ENCODE assay signal across 31 cellular contexts in genomic region chr1:119353851-119354250, GRCh38. TPM values are rescaled to one million over a fixed set of nuclear protein-coding genes. Genes with fewer than 3 reads are reported as not detected.
"Had no signal": no experiment of that assay in that cellular context is flagged by ENCODE, and none has a peak within 500 bp of the region (broad histone marks: within the 10 kb centered on the region; RNA-seq: fewer than 3 reads in every experiment).

No MANE protein-coding gene starts in this region.

- H3K9me3 ChIP-seq: ascending aorta, heart right ventricle had no signal

- H3K27ac ChIP-seq: ascending aorta, breast epithelium, cardiac muscle cell, coronary artery, dorsolateral prefrontal cortex, heart right ventricle, hepatocyte had no signal

- H3K4me2 ChIP-seq: hepatocyte had no signal

- H3K4me1 ChIP-seq: ascending aorta, breast epithelium, heart right ventricle had no signal

- H3K36me3 ChIP-seq: ascending aorta, breast epithelium, cardiac muscle cell, heart right ventricle had no signal

- H3K27me3 ChIP-seq: ascending aorta, breast epithelium, cardiac muscle cell, dorsolateral prefrontal cortex, hepatocyte had no signal

- H3K4me3 ChIP-seq: ascending aorta, breast epithelium, cardiac muscle cell, coronary artery, dorsolateral prefrontal cortex, heart right ventricle, hepatocyte had no signal

- H3K79me2 ChIP-seq: hepatocyte had no signal

- DNase-seq: activated CD4-positive, alpha-beta memory T cell treated with anti-CD3 and anti-CD28 coated beads, Interleukin-2, amount 10 ng/mL, durations not matched to agents 7 days and 5 days; activated CD4-positive, alpha-beta T cell treated with anti-CD3 and anti-CD28 coated beads for 1 hour; activated CD4-positive, alpha-beta T cell treated with anti-CD3 and anti-CD28 coated beads for 4 hours; activated CD4-positive, alpha-beta T cell treated with anti-CD3 and anti-CD28 coated beads, Interleukin-2, amount 10 ng/mL, durations not matched to agents 7 days and 5 days; activated CD4-positive, alpha-beta T cell treated with anti-CD3 and anti-CD28 coated beads, Interleukin-2, amount 50 U/mL, for 4 hours; activated CD8-positive, alpha-beta memory T cell treated with anti-CD3 and anti-CD28 coated beads, Interleukin-2, amount 50 U/mL, for 48 hours; activated gamma-delta T cell; activated naive CD4-positive, alpha-beta T cell; activated naive CD4-positive, alpha-beta T cell treated with anti-CD3 and anti-CD28 coated beads, Interleukin-2, amount 10 ng/mL, durations not matched to agents 7 days and 5 days; activated naive CD8-positive, alpha-beta T cell treated with anti-CD3 and anti-CD28 coated beads, Interleukin-2, amount 10 ng/mL, durations not matched to agents 7 days and 5 days; activated T-cell treated with anti-CD3 and anti-CD28 coated beads for 4 hours; activated T-cell treated with anti-CD3 and anti-CD28 coated beads, Interleukin-2, amount 50 U/mL, for 24 hours; activated T-cell treated with anti-CD3 and anti-CD28 coated beads, Interleukin-2, amount 50 U/mL, for 72 hours; central memory CD4-positive, alpha-beta T cell; cerebellar nuclear complex; dorsolateral prefrontal cortex; effector memory CD4-positive, alpha-beta T cell; endodermal cell; foreskin fibroblast; heart right ventricle; T-helper 2 cell had no signal

- H2AFZ ChIP-seq: hepatocyte had no signal

RNA-seq across cellular contexts. Expression of gene HAO2, which starts 14.7 kb away (rescaled TPM):
- total RNA-seq: activated CD4-positive, alpha-beta memory T cell treated with anti-CD3 and anti-CD28 coated beads, Interleukin-2, amount 10 ng/mL, durations not matched to agents 7 days and 5 days; activated CD4-positive, alpha-beta T cell treated with anti-CD3 and anti-CD28 coated beads, Interleukin-2, amount 10 ng/mL, durations not matched to agents 7 days and 5 days; activated naive CD4-positive, alpha-beta T cell treated with anti-CD3 and anti-CD28 coated beads, Interleukin-2, amount 50 U/mL, for 72 hours; activated naive CD8-positive, alpha-beta T cell treated with anti-CD3 and anti-CD28 coated beads, Interleukin-2, amount 10 ng/mL, durations not matched to agents 7 days and 5 days; activated T-cell treated with anti-CD3 and anti-CD28 coated beads, Interleukin-2, amount 50 U/mL, for 72 hours; ascending aorta; cardiac muscle cell; endodermal cell; epithelial cell of proximal tubule; esophagus mucosa; fibroblast of lung; heart right ventricle; T-helper 1 cell treated with Interleukin-12 subunit alpha and Interleukin-12 subunit beta and Interleukin-4 antibody, amounts not matched to agents 30 ng/mL and 1 ng/mL, for 36 hours had no signal
- polyA plus RNA-seq: cardiac muscle cell, fibroblast of lung had no signal
